Comparison of ENCODE assay signal across 1 cellular context in the genomic region with DNA sequence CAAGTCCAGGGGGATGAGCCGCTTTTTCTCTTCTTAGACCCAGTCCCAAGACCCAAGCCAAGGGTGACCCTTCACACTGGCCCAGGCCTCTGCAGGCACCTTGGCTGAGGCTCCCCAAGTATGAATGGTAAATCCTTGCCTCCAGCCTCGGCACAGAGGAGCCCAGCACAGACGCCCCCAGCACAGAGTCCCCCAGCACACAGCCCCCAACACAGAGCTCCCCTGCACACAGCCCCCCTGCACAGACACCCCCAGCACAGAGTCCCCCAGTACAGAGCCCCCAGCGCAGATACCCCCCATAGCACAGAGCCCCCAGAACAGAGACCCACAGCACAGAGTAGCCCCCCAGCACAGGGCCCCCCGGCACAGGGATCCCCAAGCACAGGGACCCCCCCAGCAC.
TF ChIP-seq lines count a peak whose summit lies in the region.

No MANE protein-coding gene starts in this region.

TF ChIP-seq in IMR-90, 13 proteins besides CTCF, POLR2A, EP300 and RAD21:
- TF ChIP-seq MAFK (IDR thresholded peaks at IDR 0.05; ENCODE audit: low read depth, low read length) (no peak), BHLHE40 (IDR thresholded peaks at IDR 0.05; ENCODE audit: low read depth, low read length) (no peak), RFX5 (IDR thresholded peaks at IDR 0.05; ENCODE audit: low read depth, low read length) (no peak), NFE2L2 (IDR thresholded peaks at IDR 0.05; ENCODE audit: low read depth, low read length) (no peak), CHD1 (IDR thresholded peaks at IDR 0.05; ENCODE audit: low read depth, low read length) (no peak), CEBPB (IDR thresholded peaks at IDR 0.05; ENCODE audit: low read depth, low read length) (no peak), SMC3 (IDR thresholded peaks at IDR 0.05; ENCODE audit: low read depth, low read length) (no peak), FOS (IDR thresholded peaks at IDR 0.05; ENCODE audit: low read depth, low read length) (no peak), MXI1 (IDR thresholded peaks at IDR 0.05; ENCODE audit: borderline replicate concordance, low read depth, low read length) (no peak), MAZ (IDR thresholded peaks at IDR 0.05; ENCODE audit: borderline replicate concordance, low read depth, low read length) (no peak)
- TF ChIP-seq, protein P1, sequence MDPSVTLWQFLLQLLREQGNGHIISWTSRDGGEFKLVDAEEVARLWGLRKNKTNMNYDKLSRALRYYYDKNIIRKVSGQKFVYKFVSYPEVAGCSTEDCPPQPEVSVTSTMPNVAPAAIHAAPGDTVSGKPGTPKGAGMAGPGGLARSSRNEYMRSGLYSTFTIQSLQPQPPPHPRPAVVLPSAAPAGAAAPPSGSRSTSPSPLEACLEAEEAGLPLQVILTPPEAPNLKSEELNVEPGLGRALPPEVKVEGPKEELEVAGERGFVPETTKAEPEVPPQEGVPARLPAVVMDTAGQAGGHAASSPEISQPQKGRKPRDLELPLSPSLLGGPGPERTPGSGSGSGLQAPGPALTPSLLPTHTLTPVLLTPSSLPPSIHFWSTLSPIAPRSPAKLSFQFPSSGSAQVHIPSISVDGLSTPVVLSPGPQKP (IDR thresholded peaks at IDR 0.05; ENCODE audit: borderline replicate concordance, low read depth, low read length), result no peak
- TF ChIP-seq, protein P2, sequence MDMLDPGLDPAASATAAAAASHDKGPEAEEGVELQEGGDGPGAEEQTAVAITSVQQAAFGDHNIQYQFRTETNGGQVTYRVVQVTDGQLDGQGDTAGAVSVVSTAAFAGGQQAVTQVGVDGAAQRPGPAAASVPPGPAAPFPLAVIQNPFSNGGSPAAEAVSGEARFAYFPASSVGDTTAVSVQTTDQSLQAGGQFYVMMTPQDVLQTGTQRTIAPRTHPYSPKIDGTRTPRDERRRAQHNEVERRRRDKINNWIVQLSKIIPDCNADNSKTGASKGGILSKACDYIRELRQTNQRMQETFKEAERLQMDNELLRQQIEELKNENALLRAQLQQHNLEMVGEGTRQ (IDR thresholded peaks at IDR 0.05; ENCODE audit: low read depth, low read length), result no peak
